8 cellular contexts compared by ENCODE assay signal in the genomic region with DNA sequence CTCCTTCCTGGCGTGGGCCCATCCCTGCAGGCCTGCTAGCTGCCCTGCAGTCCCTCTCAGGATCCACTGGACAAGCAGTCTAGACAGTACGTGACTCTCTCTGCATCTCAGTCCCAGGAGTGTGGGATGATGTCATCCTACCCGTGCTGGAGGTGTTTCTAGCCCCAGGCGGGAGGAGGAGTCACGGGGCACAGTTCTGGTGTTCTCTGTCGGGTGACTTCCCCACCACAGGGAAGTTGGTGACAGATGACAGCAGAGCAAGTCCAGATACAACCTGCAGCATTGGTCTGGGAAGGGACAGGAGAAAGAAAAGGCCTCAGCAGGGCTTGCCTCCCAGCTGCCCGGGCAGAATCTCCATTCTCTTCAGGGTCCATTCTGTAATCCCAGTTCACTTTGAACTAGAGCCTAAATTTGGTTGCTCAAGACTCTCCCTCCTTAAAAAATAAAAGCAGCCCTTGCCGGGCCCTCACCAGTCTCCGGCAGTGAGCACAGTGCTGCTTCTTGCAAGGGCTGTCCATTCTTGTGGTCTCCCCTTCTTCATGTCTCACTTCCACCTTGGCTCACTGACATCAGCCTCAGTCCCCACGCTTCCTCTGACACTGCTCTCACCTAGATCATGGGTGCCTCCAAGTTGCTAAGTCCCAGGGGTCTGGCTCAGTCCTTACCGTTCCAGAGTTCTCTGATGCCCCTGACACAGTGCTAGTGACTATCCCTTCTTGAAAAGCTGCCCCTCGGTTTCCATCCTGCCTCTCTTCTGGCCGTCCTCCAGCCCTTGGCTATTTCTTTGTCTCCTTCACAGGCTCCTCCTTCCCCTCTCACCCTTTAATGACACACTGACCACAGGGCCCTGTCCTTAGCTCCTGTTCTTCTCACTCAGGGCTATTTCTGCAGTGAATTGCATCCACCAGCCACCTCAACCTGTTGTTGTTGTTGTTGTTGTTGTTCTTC. TPM values are rescaled to one million over a fixed set of nuclear protein-coding genes. Genes with fewer than 3 reads are reported as not detected.
DNase-seq lines count a peak whose midpoint lies in the region; ATAC-seq and TF ChIP-seq lines count a peak whose summit lies in the region.

No MANE protein-coding gene starts in this region.

- no peak overlapping the region for H3K4ac ChIP-seq in mesendoderm (ENCODE audit: low read depth, low read length)

- no peak overlapping the region for H2BK15ac ChIP-seq in mesendoderm (replicated peaks; ENCODE audit: low read depth)

- WGBS in mesendoderm (ENCODE audit: extremely low coverage, insufficient coverage, low lambda C conversion rate): no CpG with 5 or more reads among the region's 13 CpGs
- 76 to 77% methylated on average over 10 to 13 of the region's 13 CpGs for WGBS in testis, 2 donors

- peak overlapping the region; percentile 6 for H3K27ac ChIP-seq in colonic mucosa
- H3K27ac ChIP-seq in mesendoderm (ENCODE audit: low read depth, low read length): no peak overlapping the region
- H3K27ac ChIP-seq in testis: no peak overlapping the region

- no peak overlapping the region for H4K5ac ChIP-seq in mesendoderm (ENCODE audit: low read length)

- H3K36me3 ChIP-seq in colonic mucosa: no peaks in the 10 kb centered on the region
- H3K36me3 ChIP-seq in mesendoderm (ENCODE audit: control insufficient read depth, insufficient read depth, low read length): no peaks in the 10 kb centered on the region
- no peaks in the 10 kb centered on the region for H3K36me3 ChIP-seq in testis (ENCODE audit: low read depth, missing control alignments)

- no peak overlapping the region for H3K56ac ChIP-seq in mesendoderm (ENCODE audit: low read length)

- no peak overlapping the region for H3K4me2 ChIP-seq in mesendoderm (ENCODE audit: low read length)

- no peak overlapping the region for H2AK5ac ChIP-seq in mesendoderm (ENCODE audit: low read length)

- intact Hi-C loops in colonic mucosa (cut with DNase I) (no loop called here), testis (cut with DNase I; ENCODE audit: low total_unique reads) (no loop called here)

- H3K4me1 ChIP-seq in colonic mucosa (peaks cover 10% of the 10 kb centered on the region), mesendoderm (ENCODE audit: control insufficient read depth, low read depth, low read length) (peaks cover 2% of the 10 kb centered on the region), testis (peaks cover 29% of the 10 kb centered on the region)

- no peaks in the 10 kb centered on the region for H3K9me3 ChIP-seq in colonic mucosa
- no peaks in the 10 kb centered on the region for H3K9me3 ChIP-seq in testis

- no peaks in the 10 kb centered on the region for H3K79me1 ChIP-seq in mesendoderm (ENCODE audit: low read length)

- TF ChIP-seq POLR2A in testis (IDR thresholded peaks at IDR 0.05): no peak

- H3K79me2 ChIP-seq in mesendoderm (ENCODE audit: control insufficient read depth, insufficient read depth, low read length): no peaks in the 10 kb centered on the region

- no peak overlapping the region for H4K8ac ChIP-seq in mesendoderm (ENCODE audit: low read depth, low read length)

- H3K4me3 ChIP-seq in colonic mucosa: no peak overlapping the region
- H3K4me3 ChIP-seq in mesendoderm (ENCODE audit: low read length): no peak overlapping the region
- H3K4me3 ChIP-seq in testis: no peak overlapping the region

- H2BK5ac ChIP-seq in mesendoderm (ENCODE audit: low read length): no peak overlapping the region

- peak; percentile 94 for ATAC-seq in GM21723 (IDR thresholded peaks at IDR 0.05; ENCODE audit: unreplicated experiment)

- TF ChIP-seq CTCF in colonic mucosa (IDR thresholded peaks at IDR 0.05) (no peak), testis (IDR thresholded peaks at IDR 0.05) (no peak)

- H3K9ac ChIP-seq in colonic mucosa (ENCODE audit: low read depth in 2 of 2, low read length in 2 of 2): no peak overlapping the region
- no peak overlapping the region for H3K9ac ChIP-seq in mesendoderm (ENCODE audit: low read length)

- no peak overlapping the region for H3K23ac ChIP-seq in mesendoderm (ENCODE audit: low read length)

- DNase-seq in GM04504 (ENCODE audit: low read depth): peak; percentile 66
- peak; percentile 94 for DNase-seq in HuH-7.5 (ENCODE audit: low spot score)
- DNase-seq in SW480 (ENCODE audit: low spot score): peak; percentile 86
- DNase-seq in colonic mucosa: peak; percentile 53
- DNase-seq in mesendoderm: peak; percentile 96
- peak; percentile 78 for DNase-seq in testis
- DNase-seq in NCI-H187 (lab: John Stamatoyannopoulos, UW): no peak

- H3K27me3 ChIP-seq in colonic mucosa: no peaks in the 10 kb centered on the region
- no peaks in the 10 kb centered on the region for H3K27me3 ChIP-seq in mesendoderm (ENCODE audit: insufficient read depth, low read length, poor library complexity)
- no peaks in the 10 kb centered on the region for H3K27me3 ChIP-seq in testis

- no peak overlapping the region for H2BK120ac ChIP-seq in mesendoderm (ENCODE audit: low read depth, low read length)

- no peak overlapping the region for H3K18ac ChIP-seq in mesendoderm (ENCODE audit: low read length)

RNA-seq across cellular contexts. Expression of a gene that starts 30.8 kb away (rescaled TPM):
- under 1 TPM in 1 of 2 donors, not detected in 1; 0.80 TPM for total RNA-seq in colonic mucosa
- polyA plus RNA-seq in mesendoderm (2013, experiment 1 of 2): not detected
- not detected for polyA plus RNA-seq in mesendoderm (2013, experiment 2 of 2)
- total RNA-seq in testis: under 1 TPM; 0.31 TPM
- 0.26 TPM for polyA plus RNA-seq in testis (ENCODE audit: insufficient read depth, low read depth, low replicate concordance)

Comparison
In these comparisons a context has a peak if more than half of its experiments do, and no peak if none do; other contexts are left out.
1. DNase-seq: peak in GM04504 (single experiment), HuH-7.5 (single experiment), SW480 (single experiment), colonic mucosa (single experiment), mesendoderm (single experiment) and testis (single experiment); none in NCI-H187 (0 of 2).